15 cellular contexts compared by ENCODE assay signal in genomic region chr22:49702068-49702397, GRCh38.
"Had no signal": no experiment of that assay in that cellular context is flagged by ENCODE, and none has a peak within 500 bp of the region (broad histone marks: within the 10 kb centered on the region; RNA-seq: fewer than 3 reads in every experiment).

No MANE protein-coding gene starts in this region.

- H3K4me3 Mint-ChIP-seq: activated CD4-positive, alpha-beta T cell treated with anti-CD3 and anti-CD28 coated beads for 36 hours; activated naive CD8-positive, alpha-beta T cell treated with anti-CD3 and anti-CD28 coated beads, Interleukin-2, amount 10 ng/mL, durations not matched to agents 7 days and 5 days; natural killer cell treated with Interleukin-12 subunit alpha and Interleukin-12 subunit beta and Interleukin-15 and Interleukin-18, amount 100 ng/mL, for 72 hours; T-helper 2 cell treated with Interferon-gamma antibody and Interleukin-4, amounts not matched to agents 5 μg/mL and 100 μg/mL, for 36 hours had no signal

- H3K4me3 ChIP-seq: dorsolateral prefrontal cortex, lower lobe of right lung, tibial artery had no signal

- H3K36me3 ChIP-seq: lower lobe of right lung, tibial artery had no signal

- H3K27ac ChIP-seq: dorsolateral prefrontal cortex, foreskin keratinocyte, lower lobe of right lung, tibial artery had no signal

- H3K27ac Mint-ChIP-seq: activated CD4-positive, alpha-beta T cell treated with anti-CD3 and anti-CD28 coated beads for 36 hours; activated naive CD8-positive, alpha-beta T cell treated with anti-CD3 and anti-CD28 coated beads, Interleukin-2, amount 10 ng/mL, durations not matched to agents 7 days and 5 days; natural killer cell treated with Interleukin-12 subunit alpha and Interleukin-12 subunit beta and Interleukin-15 and Interleukin-18, amount 100 ng/mL, for 72 hours; T-helper 2 cell treated with Interferon-gamma antibody and Interleukin-4, amounts not matched to agents 5 μg/mL and 100 μg/mL, for 36 hours had no signal

- DNase-seq: activated CD4-positive, alpha-beta T cell treated with anti-CD3 and anti-CD28 coated beads, Interleukin-2, amount 50 U/mL, for 48 hours; activated naive CD4-positive, alpha-beta T cell; activated naive CD8-positive, alpha-beta T cell treated with anti-CD3 and anti-CD28 coated beads, Interleukin-2, amount 10 ng/mL, durations not matched to agents 7 days and 5 days; amygdala; dorsolateral prefrontal cortex; foreskin keratinocyte; hippocampal formation; lower lobe of right lung; posterior cingulate gyrus; stimulated activated CD4-positive, alpha-beta T cell treated with anti-CD3 and anti-CD28 coated beads, Interleukin-1b, Interleukin-23, amount 100 ng/mL, for 48 hours; stimulated activated naive CD4-positive, alpha-beta T cell treated with Interleukin-2 at 50 U/mL for 16 hours; tibial artery had no signal

- ATAC-seq: activated CD4-positive, alpha-beta T cell treated with anti-CD3 and anti-CD28 coated beads for 36 hours; foreskin keratinocyte; lower lobe of right lung; natural killer cell treated with Interleukin-12 subunit alpha and Interleukin-12 subunit beta and Interleukin-15 and Interleukin-18, amount 100 ng/mL, for 72 hours had no signal

- H3K4me1 ChIP-seq: foreskin keratinocyte, lower lobe of right lung, tibial artery had no signal

- H3K4me1 Mint-ChIP-seq: activated naive CD8-positive, alpha-beta T cell treated with anti-CD3 and anti-CD28 coated beads, Interleukin-2, amount 10 ng/mL, durations not matched to agents 7 days and 5 days had no signal

- H3K36me3 Mint-ChIP-seq: natural killer cell treated with Interleukin-12 subunit alpha and Interleukin-12 subunit beta and Interleukin-15 and Interleukin-18, amount 100 ng/mL, for 72 hours had no signal
